In genomic region chr3:4079354-4080180, GRCh38 we compare ENCODE assay signal across 27 cellular contexts.
DNase-seq lines count a peak whose midpoint lies in the region; ATAC-seq and TF ChIP-seq lines count a peak whose summit lies in the region.
"Had no signal": no experiment of that assay in that cellular context is flagged by ENCODE, and none has a peak within 500 bp of the region (broad histone marks: within the 10 kb centered on the region; RNA-seq: fewer than 3 reads in every experiment).

No MANE protein-coding gene starts in this region.

- no peaks in the 10 kb centered on the region for H3K9me3 ChIP-seq in OCI-LY3 (ENCODE audit: insufficient read depth, low read length)
- H3K9me3 ChIP-seq in mucosa of descending colon = peaks cover 6% of the 10 kb centered on the region
- H3K9me3 ChIP-seq in stomach = peaks cover 0 to 13% (median 10%) of the 10 kb centered on the region in 4 donors
- H3K9me3 ChIP-seq in spleen = peaks cover 0 to 16% (median 11%) of the 10 kb centered on the region in 8 donors
- H3K9me3 ChIP-seq: adrenal gland had no signal

- H4K20me1 ChIP-seq in OCI-LY3 (ENCODE audit: insufficient read depth, low read length) = no peaks in the 10 kb centered on the region

- H3K4me1 ChIP-seq in OCI-LY3 (ENCODE audit: low read length) = peaks cover 19% of the 10 kb centered on the region
- H3K4me1 ChIP-seq in mucosa of descending colon (ENCODE audit: low read depth) = no peaks in the 10 kb centered on the region
- H3K4me1 ChIP-seq in stomach = peaks cover 0 to 5% (median 0%) of the 10 kb centered on the region in 4 donors
- H3K4me1 ChIP-seq in spleen = no peaks in the 10 kb centered on the region
- H3K4me1 ChIP-seq: adrenal gland, psoas muscle, sigmoid colon had no signal

- WGBS in stomach, 5 donors = 31 to 43% (median 33%) methylated on average over 6 of the region's 6 CpGs
- WGBS in spleen, 5 donors = 68 to 74% (median 71%) methylated on average over 6 of the region's 6 CpGs

- H3K27me3 ChIP-seq in OCI-LY3 (ENCODE audit: low read depth, low read length) (peaks cover 53% of the 10 kb centered on the region), stomach (no peaks in the 10 kb centered on the region), spleen (replicated peaks in 1 of 7) (no peaks in the 10 kb centered on the region)
- H3K27me3 ChIP-seq: adrenal gland, sigmoid colon had no signal

- no peak for TF ChIP-seq POLR2A in stomach (IDR thresholded peaks at IDR 0.05)
- TF ChIP-seq POLR2A in spleen (IDR thresholded peaks at IDR 0.05) = no peak

- no peak overlapping the region for H3K9ac ChIP-seq in OCI-LY3 (ENCODE audit: low read length)

- TF ChIP-seq CTCF in OCI-LY3 (IDR thresholded peaks at IDR 0.05; ENCODE audit: low read depth, low read length) = no peak
- no peak for TF ChIP-seq CTCF in mucosa of descending colon (IDR thresholded peaks at IDR 0.05)
- no peak for TF ChIP-seq CTCF in stomach (IDR thresholded peaks at IDR 0.05)
- TF ChIP-seq CTCF in spleen (IDR thresholded peaks at IDR 0.05 in 8 of 11, conservative IDR thresholded peaks at IDR 0.05 in 3 of 11) = no peak

- H3K36me3 ChIP-seq in OCI-LY3 (replicated peaks; ENCODE audit: low read depth, low read length) = no peaks in the 10 kb centered on the region
- no peaks in the 10 kb centered on the region for H3K36me3 ChIP-seq in mucosa of descending colon (ENCODE audit: low read depth)
- H3K36me3 ChIP-seq in stomach = no peaks in the 10 kb centered on the region
- no peaks in the 10 kb centered on the region for H3K36me3 ChIP-seq in spleen
- H3K36me3 ChIP-seq: adrenal gland, sigmoid colon had no signal

- H3K4me3 ChIP-seq in OCI-LY3 (ENCODE audit: low read length) = no peak overlapping the region
- no peak overlapping the region for H3K4me3 ChIP-seq in mucosa of descending colon
- no peak overlapping the region for H3K4me3 ChIP-seq in stomach
- H3K4me3 ChIP-seq in spleen = no peak overlapping the region
- H3K4me3 ChIP-seq: adrenal gland, PC-9, psoas muscle, sigmoid colon had no signal

- ATAC-seq in GM18909 (IDR thresholded peaks at IDR 0.05; ENCODE audit: poor library complexity, unreplicated experiment) = peak; percentile 33
- peak; percentile 19 for ATAC-seq in HG02852 (IDR thresholded peaks at IDR 0.05; ENCODE audit: unreplicated experiment)
- ATAC-seq in mucosa of descending colon = peak; percentile 72
- no peak for ATAC-seq in HG02970 (IDR thresholded peaks at IDR 0.05; ENCODE audit: low FRiP score, unreplicated experiment)
- no peak for ATAC-seq in GM18907 (IDR thresholded peaks at IDR 0.05; ENCODE audit: unreplicated experiment)
- ATAC-seq: activated CD8-positive, alpha-beta T cell treated with anti-CD3 and anti-CD28 coated beads for 36 hours; esophagus mucosa; naive thymus-derived CD4-positive, alpha-beta T cell; psoas muscle; Right ventricle myocardium inferior had no signal

- H3K27ac ChIP-seq in OCI-LY3 (ENCODE audit: low read length) (no peak overlapping the region), stomach (no peak overlapping the region), spleen (no peak overlapping the region)
- H3K27ac ChIP-seq: adrenal gland, PC-9, psoas muscle, sigmoid colon had no signal

- no peak overlapping the region for H2AFZ ChIP-seq in OCI-LY3 (ENCODE audit: low read depth, low read length)
- H2AFZ ChIP-seq: PC-9 had no signal

- no peak for DNase-seq in mucosa of descending colon
- no peak for DNase-seq in stomach
- DNase-seq in spleen = no peak
- DNase-seq: activated CD8-positive, alpha-beta T cell treated with anti-CD3 and anti-CD28 coated beads for 36 hours; activated naive CD4-positive, alpha-beta T cell treated with anti-CD3 and anti-CD28 coated beads for 36 hours; CD4-positive, alpha-beta T cell; IMR-90; naive thymus-derived CD4-positive, alpha-beta T cell; NCI-H1436 treated with DMSO at 0.1 percent for 48 hours; NCI-H226; NCI-H526 treated with DMSO at 0.1 percent for 48 hours; NK-92 treated with Interleukin-12 subunit alpha and Interleukin-12 subunit beta, amount 100 ng/mL, for 24 hours; PC-9; psoas muscle; sigmoid colon; stimulated activated CD4-positive, alpha-beta T cell treated with anti-CD3 and anti-CD28 coated beads, Interleukin-15, amount 100 ng/mL, for 24 hours; stimulated activated CD4-positive, alpha-beta T cell treated with anti-CD3 and anti-CD28 coated beads, Interleukin-4, amount 100 ng/mL, for 4 hours; substantia nigra; trophoblast cell had no signal

- intact Hi-C loops in mucosa of descending colon (cut with DNase I, micrococcal nuclease) (no loop called here), stomach (cut with DNase I; ENCODE audit: low total_unique reads) (no loop called here), spleen (cut with DNase I; ENCODE audit: low total_unique reads) (no loop called here)

- H3K4me2 ChIP-seq in OCI-LY3 (ENCODE audit: low read length) = peak overlapping the region; percentile 43
- H3K4me2 ChIP-seq: PC-9 had no signal

- H3K79me2 ChIP-seq in OCI-LY3 (ENCODE audit: low read length) = no peaks in the 10 kb centered on the region

- no peak for TF ChIP-seq EP300 in stomach (IDR thresholded peaks at IDR 0.05)

Comparison
In these comparisons a context has a peak if more than half of its experiments do, and no peak if none do; other contexts are left out.
1. ATAC-seq: peak in GM18909 (single experiment), HG02852 (single experiment) and mucosa of descending colon (single experiment); none in HG02970 (single experiment) and GM18907 (single experiment).